ENCODE assay signal across 26 cellular contexts in genomic region chr1:110763149-110763548, GRCh38.
"Had no signal": no experiment of that assay in that cellular context is flagged by ENCODE, and none has a peak within 500 bp of the region (broad histone marks: within the 10 kb centered on the region; RNA-seq: fewer than 3 reads in every experiment).

No MANE protein-coding gene starts in this region.

- H3K9me3 ChIP-seq: colonic mucosa, esophagus muscularis mucosa, esophagus squamous epithelium, gastrocnemius medialis, gastroesophageal sphincter, heart left ventricle, heart right ventricle had no signal

- ATAC-seq: effector memory CD8-positive, alpha-beta T cell; esophagus mucosa; foreskin keratinocyte; gastrocnemius medialis; gastroesophageal sphincter; heart left ventricle; heart right ventricle had no signal

- H3K4me3 Mint-ChIP-seq: dendritic cell treated with granulocyte-macrophage colony-stimulating factor and Interleukin-4, amounts not matched to agents 40 ng/mL and 50 ng/mL, for 4 days; effector memory CD8-positive, alpha-beta T cell; endodermal cell had no signal

- H3K27ac Mint-ChIP-seq: dendritic cell treated with granulocyte-macrophage colony-stimulating factor and Interleukin-4, amounts not matched to agents 40 ng/mL and 50 ng/mL, for 4 days; effector memory CD8-positive, alpha-beta T cell; endodermal cell had no signal

- DNase-seq: colonic mucosa; cortex of kidney; dermis blood vessel endothelial cell; dorsolateral prefrontal cortex; effector CD4-positive, alpha-beta T cell; effector CD8-positive, alpha-beta T cell; effector memory CD4-positive, alpha-beta T cell; effector memory CD8-positive, alpha-beta T cell; endodermal cell; erythroblast; esophagus squamous epithelium; foreskin fibroblast; foreskin keratinocyte; foreskin melanocyte; gastrocnemius medialis; glutamatergic neuron; head of caudate nucleus; heart left ventricle; heart right ventricle had no signal

- H3K27ac ChIP-seq: colonic mucosa, coronary artery, dorsolateral prefrontal cortex, epithelial cell of prostate, esophagus muscularis mucosa, esophagus squamous epithelium, foreskin keratinocyte, gastrocnemius medialis, gastroesophageal sphincter, heart left ventricle, heart right ventricle had no signal

- FAIRE-seq: endothelial cell of umbilical vein had no signal

- H3K27me3 ChIP-seq: colonic mucosa, foreskin keratinocyte, gastrocnemius medialis had no signal

- H3K4me1 ChIP-seq: colonic mucosa, esophagus muscularis mucosa, foreskin keratinocyte, gastrocnemius medialis, gastroesophageal sphincter had no signal

- H3K4me1 Mint-ChIP-seq: endodermal cell had no signal

- H3K9me3 Mint-ChIP-seq: dendritic cell treated with granulocyte-macrophage colony-stimulating factor and Interleukin-4, amounts not matched to agents 40 ng/mL and 50 ng/mL, for 4 days; effector memory CD8-positive, alpha-beta T cell; endodermal cell had no signal

- H3K4me3 ChIP-seq: colonic mucosa, coronary artery, dorsolateral prefrontal cortex, esophagus muscularis mucosa, esophagus squamous epithelium, gastrocnemius medialis, gastroesophageal sphincter, heart left ventricle, heart right ventricle had no signal

- H3K36me3 ChIP-seq: colonic mucosa, esophagus muscularis mucosa, esophagus squamous epithelium, gastrocnemius medialis, gastroesophageal sphincter, heart left ventricle, heart right ventricle had no signal
